ENCODE assay signal across 8 cellular contexts in genomic region chr19:56111601-56112312, GRCh38. TPM values are rescaled to one million over a fixed set of nuclear protein-coding genes. Genes with fewer than 3 reads are reported as not detected.
DNase-seq lines count a peak whose midpoint lies in the region; ATAC-seq and FAIRE-seq lines count a peak whose summit lies in the region.

No MANE protein-coding gene starts in this region.

- ATAC-seq in HG03571 (IDR thresholded peaks at IDR 0.05; ENCODE audit: unreplicated experiment) (peak; percentile 47), left colon (peak; percentile 81)

- FAIRE-seq in GM19239 (lab: Jason Lieb, UNC) = peak; percentile 91

- intact Hi-C loops in left colon (cut with DNase I, micrococcal nuclease) = no loop called here

- DNase-seq in Ammon's horn (ENCODE audit: low spot score) = peak; percentile 70
- peak; percentile 75 for DNase-seq in GM19239 (ENCODE audit: insufficient read length, low spot score)
- DNase-seq in activated T-cell treated with anti-CD3 and anti-CD28 coated beads for 48 hours (ENCODE audit: low read depth) = peak; percentile 43
- peak; percentile 78 to 89 for DNase-seq in left colon
- DNase-seq in stimulated activated CD4-positive, alpha-beta T cell treated with anti-CD3 and anti-CD28 coated beads, TNF-alpha, amount 100 ng/mL, for 24 hours (ENCODE audit: low read depth in 3 of 3) = peak in 2 of 3 experiments; percentile 20 to 46
- DNase-seq in NCI-H1105 (lab: John Stamatoyannopoulos, UW) = no peak
- DNase-seq in SKM-1 (lab: John Stamatoyannopoulos, UW; ENCODE audit: unreplicated experiment) = no peak

RNA-seq across cellular contexts. Expression of gene ZNF787, which starts 9.3 kb away (rescaled TPM):
- 10 to 100 TPM; 56.6 to 59.9 TPM for total RNA-seq in left colon

RNA-seq across cellular contexts. Expression of gene ZNF444, which starts 29.3 kb away (rescaled TPM):
- 10 to 100 TPM; 24.8 to 29.5 TPM for total RNA-seq in left colon

Comparison
In these comparisons a context has a peak if more than half of its experiments do, and no peak if none do; other contexts are left out.
1. DNase-seq: peak in Ammon's horn (single experiment), GM19239 (single experiment), activated T-cell treated with anti-CD3 and anti-CD28 coated beads for 48 hours (single experiment), left colon (2 of 2) and stimulated activated CD4-positive, alpha-beta T cell treated with anti-CD3 and anti-CD28 coated beads, TNF-alpha, amount 100 ng/mL, for 24 hours (2 of 3); none in NCI-H1105 (single experiment) and SKM-1 (single experiment).